In genomic region chr7:79452495-79453265, GRCh38 we compare ENCODE assay signal across 8 cellular contexts. TPM values are rescaled to one million over a fixed set of nuclear protein-coding genes. Genes with fewer than 3 reads are reported as not detected.
DNase-seq lines count a peak whose midpoint lies in the region; ATAC-seq and TF ChIP-seq lines count a peak whose summit lies in the region.

No MANE protein-coding gene starts in this region.

- peaks cover 48% of the 10 kb centered on the region for H3K27me3 Mint-ChIP-seq in dendritic cell treated with granulocyte-macrophage colony-stimulating factor and Interleukin-4, amounts not matched to agents 40 ng/mL and 50 ng/mL, for 4 days

- H3K4me1 Mint-ChIP-seq in dendritic cell treated with granulocyte-macrophage colony-stimulating factor and Interleukin-4, amounts not matched to agents 40 ng/mL and 50 ng/mL, for 4 days (ENCODE audit: low read depth), result peaks cover 32% of the 10 kb centered on the region

- no peak overlapping the region for H3K27ac Mint-ChIP-seq in dendritic cell treated with granulocyte-macrophage colony-stimulating factor and Interleukin-4, amounts not matched to agents 40 ng/mL and 50 ng/mL, for 4 days

- peak overlapping the region; percentile 90 to 95 for H3K27ac ChIP-seq in left lung
- peak overlapping the region; percentile 97 for H3K27ac ChIP-seq in substantia nigra (ENCODE audit: low read depth, low read length, poor library complexity, severe bottlenecking)

- no peaks in the 10 kb centered on the region for H3K9me3 ChIP-seq in left lung

- peak overlapping the region; percentile 68 to 75 for H3K4me3 ChIP-seq in left lung

- TF ChIP-seq CTCF in left lung (IDR thresholded peaks at IDR 0.05), result no peak

- peaks cover 0 to 29% of the 10 kb centered on the region in 2 donors for H3K27me3 ChIP-seq in left lung

- H3K4me3 Mint-ChIP-seq in dendritic cell treated with granulocyte-macrophage colony-stimulating factor and Interleukin-4, amounts not matched to agents 40 ng/mL and 50 ng/mL, for 4 days, result peak overlapping the region; percentile 66

- in situ Hi-C loops in ACHN (cut with HindIII; ENCODE audit: low pct_ligation_motif_present, low pct_unique_long_range_greater_than_20kb, low sequenced_read_pairs), result no loop called here

- DNase-seq in ACHN (peak; percentile 61), HuH-7 (ENCODE audit: low spot score) (peak; percentile 20), left lung (peak; percentile 37 to 67), substantia nigra (lab: John Stamatoyannopoulos, UW) (peak in 26 of 49 donors; percentile 12 to 71 (median 45)), NCI-H2029 treated with DMSO at 0.1 percent for 48 hours (lab: John Stamatoyannopoulos, UW) (no peak)
- no peak for DNase-seq in activated CD4-positive, alpha-beta T cell treated with anti-CD3 and anti-CD28 coated beads, Interleukin-2, amount 50 U/mL, for 48 hours

- H3K4me1 ChIP-seq in left lung, result peaks cover 0 to 25% of the 10 kb centered on the region in 2 donors

- intact Hi-C loops in dendritic cell treated with granulocyte-macrophage colony-stimulating factor and Interleukin-4, amounts not matched to agents 40 ng/mL and 50 ng/mL, for 4 days (cut with micrococcal nuclease), result no loop called here
- intact Hi-C loops in left lung (cut with DNase I), result no loop called here

- no peaks in the 10 kb centered on the region for H3K9me3 Mint-ChIP-seq in dendritic cell treated with granulocyte-macrophage colony-stimulating factor and Interleukin-4, amounts not matched to agents 40 ng/mL and 50 ng/mL, for 4 days

- H3K36me3 ChIP-seq in left lung, result no peaks in the 10 kb centered on the region

- no peaks in the 10 kb centered on the region for H3K36me3 Mint-ChIP-seq in dendritic cell treated with granulocyte-macrophage colony-stimulating factor and Interleukin-4, amounts not matched to agents 40 ng/mL and 50 ng/mL, for 4 days (ENCODE audit: low read depth)

- ATAC-seq in left lung, result peak; percentile 24
- ATAC-seq in GM21390 (IDR thresholded peaks at IDR 0.05; ENCODE audit: unreplicated experiment), result no peak

RNA-seq across cellular contexts. Expression of gene MAGI2, which starts 0.8 kb away (rescaled TPM):
- total RNA-seq in left lung, result 1 to 10 TPM; 7.5 to 8.1 TPM

Comparison
In these comparisons a context has a peak if more than half of its experiments do, and no peak if none do; other contexts are left out.
1. DNase-seq: peak in ACHN (single experiment), HuH-7 (single experiment), left lung (2 of 2) and substantia nigra (26 of 49); none in activated CD4-positive, alpha-beta T cell treated with anti-CD3 and anti-CD28 coated beads, Interleukin-2, amount 50 U/mL, for 48 hours (0 of 2) and NCI-H2029 treated with DMSO at 0.1 percent for 48 hours (single experiment).